ENCODE assay signal across 36 cellular contexts in the genomic region with DNA sequence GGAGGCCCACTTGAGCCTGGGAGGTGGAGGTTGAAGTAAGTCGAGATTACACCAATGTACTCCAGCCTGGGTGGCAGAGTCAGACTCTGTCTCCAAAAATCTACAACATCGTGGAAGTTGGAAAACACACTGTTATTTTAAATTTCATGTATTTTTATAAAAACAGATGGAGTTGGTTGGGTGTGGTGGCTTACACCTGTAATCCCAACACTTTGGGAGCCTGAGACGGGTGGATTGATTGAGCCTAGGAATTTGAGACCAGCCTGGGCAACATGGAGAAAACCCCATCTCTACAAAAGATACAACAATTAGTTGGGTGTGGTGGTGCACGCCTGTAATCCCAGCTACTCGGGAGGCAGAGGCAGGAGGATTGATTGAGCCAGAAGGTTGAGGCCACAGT.
"Had no signal": no experiment of that assay in that cellular context is flagged by ENCODE, and none has a peak within 500 bp of the region (broad histone marks: within the 10 kb centered on the region; RNA-seq: fewer than 3 reads in every experiment).

No MANE protein-coding gene starts in this region.

- H3K27ac Mint-ChIP-seq: activated CD4-positive, alpha-beta memory T cell treated with anti-CD3 and anti-CD28 coated beads for 36 hours; activated CD8-positive, alpha-beta T cell treated with anti-CD3 and anti-CD28 coated beads for 36 hours; activated naive CD4-positive, alpha-beta T cell treated with anti-CD3 and anti-CD28 coated beads for 36 hours; activated naive CD8-positive, alpha-beta T cell treated with anti-CD3 and anti-CD28 coated beads for 36 hours; activated T-helper 1 cell treated with anti-CD3 and anti-CD28 coated beads, Interleukin-12 subunit alpha, Interleukin-12 subunit beta, Interleukin-2, Interleukin-4 antibody, amounts not matched to agents 30 ng/mL and 10 ng/mL and 1 ng/mL, durations not matched to agents 14 hours and 24 hours and 36 hours; T-helper 1 cell treated with Interleukin-12 subunit alpha and Interleukin-12 subunit beta and Interleukin-4 antibody, amounts not matched to agents 30 μg/mL and 1 μg/mL, for 36 hours; T-helper 2 cell treated with Interferon-gamma antibody and Interleukin-4, amounts not matched to agents 5 μg/mL and 100 μg/mL, for 36 hours had no signal

- H3K4me1 ChIP-seq: adrenal gland, body of pancreas, breast epithelium had no signal

- ATAC-seq: activated CD8-positive, alpha-beta T cell treated with anti-CD3 and anti-CD28 coated beads for 36 hours; activated naive CD4-positive, alpha-beta T cell treated with anti-CD3 and anti-CD28 coated beads, Interleukin-2, amount 50 U/mL, for 72 hours; activated T-cell treated with anti-CD3 and anti-CD28 coated beads, Interleukin-2, amount 50 U/mL, for 4 hours; activated T-cell treated with anti-CD3 and anti-CD28 coated beads, Interleukin-2, amount 50 U/mL, for 72 hours; activated T-helper 17 cell treated with anti-CD3 and anti-CD28 coated beads, Interleukin-2, amount 50 U/mL, for 72 hours; body of pancreas had no signal

- H3K27me3 ChIP-seq: adrenal gland, body of pancreas, brain microvascular endothelial cell, breast epithelium had no signal

- H3K27me3 Mint-ChIP-seq: activated B cell treated with CpG ODN at 0.5 μM for 24 hours; activated CD4-positive, alpha-beta memory T cell treated with anti-CD3 and anti-CD28 coated beads for 36 hours; activated CD4-positive, alpha-beta T cell treated with anti-CD3 and anti-CD28 coated beads, Interleukin-2, amount 10 ng/mL, durations not matched to agents 24 days and 14 days; activated CD8-positive, alpha-beta T cell treated with anti-CD3 and anti-CD28 coated beads for 36 hours; activated naive CD8-positive, alpha-beta T cell treated with anti-CD3 and anti-CD28 coated beads for 36 hours; activated T-helper 17 cell treated with anti-CD3 and anti-CD28 coated beads, Interleukin-2, amount 50 U/mL, for 72 hours; central memory CD8-positive, alpha-beta T cell had no signal

- H3K4me3 Mint-ChIP-seq: activated B cell treated with CpG ODN at 0.5 μM for 24 hours; activated CD4-positive, alpha-beta memory T cell treated with anti-CD3 and anti-CD28 coated beads for 36 hours; activated CD4-positive, alpha-beta T cell treated with anti-CD3 and anti-CD28 coated beads, Interleukin-2, amount 10 ng/mL, durations not matched to agents 24 days and 14 days; activated CD8-positive, alpha-beta T cell treated with anti-CD3 and anti-CD28 coated beads for 36 hours; activated naive CD4-positive, alpha-beta T cell treated with anti-CD3 and anti-CD28 coated beads for 36 hours; activated naive CD8-positive, alpha-beta T cell treated with anti-CD3 and anti-CD28 coated beads for 36 hours; activated T-cell treated with anti-CD3 and anti-CD28 coated beads, Interleukin-2, amount 50 U/mL, for 4 hours; activated T-cell treated with anti-CD3 and anti-CD28 coated beads, Interleukin-2, amount 50 U/mL, for 72 hours; activated T-helper 1 cell treated with anti-CD3 and anti-CD28 coated beads, Interleukin-12 subunit alpha, Interleukin-12 subunit beta, Interleukin-2, Interleukin-4 antibody, amounts not matched to agents 30 ng/mL and 10 ng/mL and 1 ng/mL, durations not matched to agents 14 hours and 24 hours and 36 hours; activated T-helper 17 cell treated with anti-CD3 and anti-CD28 coated beads, Interleukin-2, amount 50 U/mL, for 72 hours; central memory CD8-positive, alpha-beta T cell; T-helper 1 cell treated with Interleukin-12 subunit alpha and Interleukin-12 subunit beta and Interleukin-4 antibody, amounts not matched to agents 30 μg/mL and 1 μg/mL, for 36 hours; T-helper 2 cell treated with Interferon-gamma antibody and Interleukin-4, amounts not matched to agents 5 μg/mL and 100 μg/mL, for 36 hours had no signal

- FAIRE-seq: TTC549 had no signal

- DNase-seq: activated B cell treated with CpG ODN at 0.5 μM for 24 hours; activated CD4-positive, alpha-beta memory T cell treated with anti-CD3 and anti-CD28 coated beads for 36 hours; activated CD4-positive, alpha-beta T cell treated with anti-CD3 and anti-CD28 coated beads for 4 hours; activated CD4-positive, alpha-beta T cell treated with anti-CD3 and anti-CD28 coated beads, Interleukin-2, amount 10 ng/mL, durations not matched to agents 24 days and 14 days; activated CD4-positive, alpha-beta T cell treated with anti-CD3 and anti-CD28 coated beads, Interleukin-2, amount 50 U/mL, for 1 hour; activated CD4-positive, alpha-beta T cell treated with anti-CD3 and anti-CD28 coated beads, Interleukin-2, amount 50 U/mL, for 4 hours; activated CD4-positive, CD25-positive, alpha-beta regulatory T cell treated with anti-CD3 and anti-CD28 coated beads, Interleukin-2, amount 50 U/mL, for 72 hours; activated CD8-positive, alpha-beta memory T cell treated with anti-CD3 and anti-CD28 coated beads, Interleukin-2, amount 50 U/mL, for 4 hours; activated CD8-positive, alpha-beta T cell treated with anti-CD3 and anti-CD28 coated beads for 36 hours; activated effector memory CD4-positive, alpha-beta T cell treated with anti-CD3 and anti-CD28 coated beads, Interleukin-2, amount 50 U/mL, for 16 hours; activated gamma-delta T cell treated with Interleukin-2 at 50 U/mL for 16 hours; activated naive CD4-positive, alpha-beta T cell; activated naive CD4-positive, alpha-beta T cell treated with anti-CD3 and anti-CD28 coated beads for 36 hours; activated naive CD4-positive, alpha-beta T cell treated with anti-CD3 and anti-CD28 coated beads, Interleukin-2, amount 50 U/mL, for 16 hours; activated naive CD8-positive, alpha-beta T cell treated with anti-CD3 and anti-CD28 coated beads for 36 hours; activated T-cell treated with anti-CD3 and anti-CD28 coated beads for 4 hours; activated T-cell treated with anti-CD3 and anti-CD28 coated beads, Interleukin-2, amount 50 U/mL, for 1 hour; activated T-cell treated with anti-CD3 and anti-CD28 coated beads, Interleukin-2, amount 50 U/mL, for 4 hours; activated T-cell treated with anti-CD3 and anti-CD28 coated beads, Interleukin-2, amount 50 U/mL, for 72 hours; adrenal gland; amniotic stem cell; aorta; body of pancreas; brain microvascular endothelial cell; T-helper 1 cell; T-helper 2 cell; T-helper 9 cell had no signal

- H3K27ac ChIP-seq: adrenal gland, body of pancreas, brain microvascular endothelial cell, breast epithelium, VCaP had no signal

- H3K4me3 ChIP-seq: adrenal gland, body of pancreas, breast epithelium had no signal

- H3K36me3 ChIP-seq: breast epithelium had no signal

- H3K4me1 Mint-ChIP-seq: activated naive CD8-positive, alpha-beta T cell treated with anti-CD3 and anti-CD28 coated beads for 36 hours; activated T-helper 17 cell treated with anti-CD3 and anti-CD28 coated beads, Interleukin-2, amount 50 U/mL, for 72 hours had no signal

- H3K9me3 ChIP-seq: body of pancreas had no signal
